In genomic region chr1:33342041-33342723, GRCh38 we compare ENCODE assay signal across 8 cellular contexts. TPM values are rescaled to one million over a fixed set of nuclear protein-coding genes. Genes with fewer than 3 reads are reported as not detected.
DNase-seq lines count a peak whose midpoint lies in the region; ATAC-seq and TF ChIP-seq lines count a peak whose summit lies in the region.

No MANE protein-coding gene starts in this region.

- peak overlapping the region; percentile 24 for H2BK15ac ChIP-seq in neuronal stem cell (ENCODE audit: low read length)

- peak overlapping the region; percentile 13 for H3K23ac ChIP-seq in neuronal stem cell (ENCODE audit: low read depth, low read length, poor library complexity)

- DNase-seq in ACHN, result peak; percentile 91
- peak; percentile 98 for DNase-seq in SHP77 treated with DMSO at 0.1 percent for 48 hours (lab: John Stamatoyannopoulos, UW)
- DNase-seq in fibroblast of the aortic adventitia (ENCODE audit: low read depth), result peak; percentile 96
- peak; percentile 77 for DNase-seq in neuronal stem cell (ENCODE audit: low spot score)

- H2BK120ac ChIP-seq in neuronal stem cell (ENCODE audit: low read depth, low read length), result no peak overlapping the region

- peaks cover 50 to 72% of the 10 kb centered on the region in 2 donors for H3K4me1 ChIP-seq in neuronal stem cell (ENCODE audit: control insufficient read depth in 2 of 2, insufficient read depth in 1 of 2, low read depth in 1 of 2, low read length in 2 of 2)

- peak overlapping the region; percentile 39 for H3K4me2 ChIP-seq in neuronal stem cell (ENCODE audit: insufficient read depth, low read length, poor library complexity, severe bottlenecking)

- in situ Hi-C loops in ACHN (cut with HindIII; ENCODE audit: low pct_ligation_motif_present, low pct_unique_long_range_greater_than_20kb, low sequenced_read_pairs), result no loop called here

- H2AK5ac ChIP-seq in neuronal stem cell (ENCODE audit: low read depth, low read length), result peak overlapping the region; percentile 71

- no peak for TF ChIP-seq CTCF in fibroblast of the aortic adventitia (IDR thresholded peaks at IDR 0.05; ENCODE audit: insufficient read depth, low read length)

- H3K79me1 ChIP-seq in neuronal stem cell (ENCODE audit: low read depth, low read length), result no peaks in the 10 kb centered on the region

- no peak for ATAC-seq in HG03520 (IDR thresholded peaks at IDR 0.05; ENCODE audit: unreplicated experiment)
- no peak for ATAC-seq in HG03139 (IDR thresholded peaks at IDR 0.05; ENCODE audit: unreplicated experiment)
- no peak for ATAC-seq in HG03571 (IDR thresholded peaks at IDR 0.05; ENCODE audit: unreplicated experiment)

- H3K14ac ChIP-seq in neuronal stem cell (ENCODE audit: low read length), result no peak overlapping the region

- no peaks in the 10 kb centered on the region for H3K27me3 ChIP-seq in neuronal stem cell (ENCODE audit: control insufficient read depth in 3 of 3, insufficient read depth in 3 of 3, low read depth in 1 of 3, low read length in 3 of 3)

- no peak for TF ChIP-seq EP300 in Ishikawa (IDR thresholded peaks at IDR 0.05; ENCODE audit: borderline replicate concordance)

- no peak for TF ChIP-seq RAD21 in Ishikawa (IDR thresholded peaks at IDR 0.05; ENCODE audit: low read depth)

- H4K8ac ChIP-seq in neuronal stem cell (ENCODE audit: low read depth, low read length), result no peak overlapping the region

- peak overlapping the region; percentile 29 for H3K4me3 ChIP-seq in fibroblast of the aortic adventitia (ENCODE audit: low read depth, low read length)
- H3K4me3 ChIP-seq in neuronal stem cell (ENCODE audit: low read length in 2 of 2), result no peak overlapping the region

- H3K36me3 ChIP-seq in neuronal stem cell (replicated peaks in 1 of 2; ENCODE audit: control insufficient read depth in 2 of 2, insufficient read depth in 2 of 2, low read length in 2 of 2), result peaks cover 5 to 84% of the 10 kb centered on the region in 2 donors

- peak overlapping the region; percentile 80 for H3K27ac ChIP-seq in neuronal stem cell (replicated peaks; ENCODE audit: low read length)

- no peak overlapping the region for H4K91ac ChIP-seq in neuronal stem cell (ENCODE audit: low read depth, low read length, poor library complexity)

- peak overlapping the region; percentile 63 for H2BK5ac ChIP-seq in neuronal stem cell (ENCODE audit: low read length)

- H3K4ac ChIP-seq in neuronal stem cell (ENCODE audit: low read length), result peak overlapping the region; percentile 68

- peak overlapping the region; percentile 90 for H3K18ac ChIP-seq in neuronal stem cell (ENCODE audit: low read length)

- H2BK12ac ChIP-seq in neuronal stem cell (ENCODE audit: low read length), result peak overlapping the region; percentile 33

- H3K9me3 ChIP-seq in neuronal stem cell (replicated peaks in 1 of 2; ENCODE audit: control insufficient read depth in 2 of 2, insufficient read depth in 1 of 2, low read depth in 1 of 2, low read length in 2 of 2), result no peaks in the 10 kb centered on the region

- H3K9ac ChIP-seq in neuronal stem cell (ENCODE audit: low read depth, low read length, poor library complexity), result peak overlapping the region; percentile 34

- WGBS in neuronal stem cell (ENCODE audit: extremely low coverage in 2 of 2, insufficient read length in 2 of 2, insufficient replicate concordance in 1 of 2), 2 donors, result no CpG with 5 or more reads among the region's 7 CpGs

- no peak overlapping the region for H2AFZ ChIP-seq in neuronal stem cell (ENCODE audit: low read length)

TF ChIP-seq in Ishikawa, 13 proteins besides CTCF, POLR2A, EP300 and RAD21:
- TF ChIP-seq CREB1 (IDR thresholded peaks at IDR 0.05; ENCODE audit: low read depth) (no peak), ZBTB7A (IDR thresholded peaks at IDR 0.05; ENCODE audit: low read depth) (no peak), FOXM1 (IDR thresholded peaks at IDR 0.05; ENCODE audit: borderline replicate concordance, low read depth) (no peak), USF1 (IDR thresholded peaks at IDR 0.05) (no peak), NFIC (IDR thresholded peaks at IDR 0.05) (peak; percentile 25; the same call in 1 of the 2 replicates), CEBPB (IDR thresholded peaks at IDR 0.05) (no peak), REST (IDR thresholded peaks at IDR 0.05; ENCODE audit: low read depth) (no peak), TCF12 (IDR thresholded peaks at IDR 0.05; ENCODE audit: low read depth) (no peak), EGR1 (IDR thresholded peaks at IDR 0.05) (no peak)
TF ChIP-seq in Ishikawa: peak in this region for 1.

RNA-seq across cellular contexts. Expression of gene A3GALT2, which starts 21.3 kb away (rescaled TPM):
- not detected in 2 replicates for total RNA-seq in fibroblast of the aortic adventitia (ENCODE audit: low replicate concordance)
- not detected for polyA plus RNA-seq in neuronal stem cell (2013, experiment 1 of 2)
- not detected for polyA plus RNA-seq in neuronal stem cell (2013, experiment 2 of 2)
